2 cellular contexts compared by ENCODE assay signal in the genomic region with DNA sequence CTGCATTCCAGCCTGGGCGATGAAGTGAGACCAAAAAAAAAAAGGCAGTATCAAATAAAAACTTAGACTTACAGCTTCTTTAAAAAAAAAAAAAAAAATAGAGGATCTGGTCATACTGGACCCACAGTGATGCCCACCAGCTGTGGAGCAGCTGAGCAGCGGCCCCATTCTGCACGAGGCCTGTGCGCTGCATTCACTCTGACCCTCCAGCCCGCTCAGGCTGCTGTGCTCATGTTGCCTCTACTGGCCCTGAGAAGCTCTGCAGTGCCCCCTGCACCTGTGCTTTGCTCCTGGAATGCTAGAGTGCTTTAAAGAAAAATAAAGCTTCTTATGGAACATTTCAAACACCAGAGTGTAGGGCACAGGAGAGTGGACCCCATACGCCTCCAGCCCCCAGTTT.
TF ChIP-seq lines count a peak whose summit lies in the region.

No MANE protein-coding gene starts in this region.

TF ChIP-seq in H1, 55 proteins besides CTCF, POLR2A, EP300 and RAD21:
- no peak for TF ChIP-seq CHD1 (IDR thresholded peaks at IDR 0.05; ENCODE audit: low read depth, low read length)
- TF ChIP-seq SP4 (IDR thresholded peaks at IDR 0.05; ENCODE audit: low read length) = no peak
- no peak for TF ChIP-seq FOSL1 (IDR thresholded peaks at IDR 0.05; ENCODE audit: insufficient read depth, low read depth, low read length)
- TF ChIP-seq, protein P1, sequence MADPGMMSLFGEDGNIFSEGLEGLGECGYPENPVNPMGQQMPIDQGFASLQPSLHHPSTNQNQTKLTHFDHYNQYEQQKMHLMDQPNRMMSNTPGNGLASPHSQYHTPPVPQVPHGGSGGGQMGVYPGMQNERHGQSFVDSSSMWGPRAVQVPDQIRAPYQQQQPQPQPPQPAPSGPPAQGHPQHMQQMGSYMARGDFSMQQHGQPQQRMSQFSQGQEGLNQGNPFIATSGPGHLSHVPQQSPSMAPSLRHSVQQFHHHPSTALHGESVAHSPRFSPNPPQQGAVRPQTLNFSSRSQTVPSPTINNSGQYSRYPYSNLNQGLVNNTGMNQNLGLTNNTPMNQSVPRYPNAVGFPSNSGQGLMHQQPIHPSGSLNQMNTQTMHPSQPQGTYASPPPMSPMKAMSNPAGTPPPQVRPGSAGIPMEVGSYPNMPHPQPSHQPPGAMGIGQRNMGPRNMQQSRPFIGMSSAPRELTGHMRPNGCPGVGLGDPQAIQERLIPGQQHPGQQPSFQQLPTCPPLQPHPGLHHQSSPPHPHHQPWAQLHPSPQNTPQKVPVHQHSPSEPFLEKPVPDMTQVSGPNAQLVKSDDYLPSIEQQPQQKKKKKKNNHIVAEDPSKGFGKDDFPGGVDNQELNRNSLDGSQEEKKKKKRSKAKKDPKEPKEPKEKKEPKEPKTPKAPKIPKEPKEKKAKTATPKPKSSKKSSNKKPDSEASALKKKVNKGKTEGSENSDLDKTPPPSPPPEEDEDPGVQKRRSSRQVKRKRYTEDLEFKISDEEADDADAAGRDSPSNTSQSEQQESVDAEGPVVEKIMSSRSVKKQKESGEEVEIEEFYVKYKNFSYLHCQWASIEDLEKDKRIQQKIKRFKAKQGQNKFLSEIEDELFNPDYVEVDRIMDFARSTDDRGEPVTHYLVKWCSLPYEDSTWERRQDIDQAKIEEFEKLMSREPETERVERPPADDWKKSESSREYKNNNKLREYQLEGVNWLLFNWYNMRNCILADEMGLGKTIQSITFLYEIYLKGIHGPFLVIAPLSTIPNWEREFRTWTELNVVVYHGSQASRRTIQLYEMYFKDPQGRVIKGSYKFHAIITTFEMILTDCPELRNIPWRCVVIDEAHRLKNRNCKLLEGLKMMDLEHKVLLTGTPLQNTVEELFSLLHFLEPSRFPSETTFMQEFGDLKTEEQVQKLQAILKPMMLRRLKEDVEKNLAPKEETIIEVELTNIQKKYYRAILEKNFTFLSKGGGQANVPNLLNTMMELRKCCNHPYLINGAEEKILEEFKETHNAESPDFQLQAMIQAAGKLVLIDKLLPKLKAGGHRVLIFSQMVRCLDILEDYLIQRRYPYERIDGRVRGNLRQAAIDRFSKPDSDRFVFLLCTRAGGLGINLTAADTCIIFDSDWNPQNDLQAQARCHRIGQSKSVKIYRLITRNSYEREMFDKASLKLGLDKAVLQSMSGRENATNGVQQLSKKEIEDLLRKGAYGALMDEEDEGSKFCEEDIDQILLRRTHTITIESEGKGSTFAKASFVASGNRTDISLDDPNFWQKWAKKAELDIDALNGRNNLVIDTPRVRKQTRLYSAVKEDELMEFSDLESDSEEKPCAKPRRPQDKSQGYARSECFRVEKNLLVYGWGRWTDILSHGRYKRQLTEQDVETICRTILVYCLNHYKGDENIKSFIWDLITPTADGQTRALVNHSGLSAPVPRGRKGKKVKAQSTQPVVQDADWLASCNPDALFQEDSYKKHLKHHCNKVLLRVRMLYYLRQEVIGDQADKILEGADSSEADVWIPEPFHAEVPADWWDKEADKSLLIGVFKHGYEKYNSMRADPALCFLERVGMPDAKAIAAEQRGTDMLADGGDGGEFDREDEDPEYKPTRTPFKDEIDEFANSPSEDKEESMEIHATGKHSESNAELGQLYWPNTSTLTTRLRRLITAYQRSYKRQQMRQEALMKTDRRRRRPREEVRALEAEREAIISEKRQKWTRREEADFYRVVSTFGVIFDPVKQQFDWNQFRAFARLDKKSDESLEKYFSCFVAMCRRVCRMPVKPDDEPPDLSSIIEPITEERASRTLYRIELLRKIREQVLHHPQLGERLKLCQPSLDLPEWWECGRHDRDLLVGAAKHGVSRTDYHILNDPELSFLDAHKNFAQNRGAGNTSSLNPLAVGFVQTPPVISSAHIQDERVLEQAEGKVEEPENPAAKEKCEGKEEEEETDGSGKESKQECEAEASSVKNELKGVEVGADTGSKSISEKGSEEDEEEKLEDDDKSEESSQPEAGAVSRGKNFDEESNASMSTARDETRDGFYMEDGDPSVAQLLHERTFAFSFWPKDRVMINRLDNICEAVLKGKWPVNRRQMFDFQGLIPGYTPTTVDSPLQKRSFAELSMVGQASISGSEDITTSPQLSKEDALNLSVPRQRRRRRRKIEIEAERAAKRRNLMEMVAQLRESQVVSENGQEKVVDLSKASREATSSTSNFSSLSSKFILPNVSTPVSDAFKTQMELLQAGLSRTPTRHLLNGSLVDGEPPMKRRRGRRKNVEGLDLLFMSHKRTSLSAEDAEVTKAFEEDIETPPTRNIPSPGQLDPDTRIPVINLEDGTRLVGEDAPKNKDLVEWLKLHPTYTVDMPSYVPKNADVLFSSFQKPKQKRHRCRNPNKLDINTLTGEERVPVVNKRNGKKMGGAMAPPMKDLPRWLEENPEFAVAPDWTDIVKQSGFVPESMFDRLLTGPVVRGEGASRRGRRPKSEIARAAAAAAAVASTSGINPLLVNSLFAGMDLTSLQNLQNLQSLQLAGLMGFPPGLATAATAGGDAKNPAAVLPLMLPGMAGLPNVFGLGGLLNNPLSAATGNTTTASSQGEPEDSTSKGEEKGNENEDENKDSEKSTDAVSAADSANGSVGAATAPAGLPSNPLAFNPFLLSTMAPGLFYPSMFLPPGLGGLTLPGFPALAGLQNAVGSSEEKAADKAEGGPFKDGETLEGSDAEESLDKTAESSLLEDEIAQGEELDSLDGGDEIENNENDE (IDR thresholded peaks at IDR 0.05; ENCODE audit: insufficient replicate concordance, low read length) = no peak
- TF ChIP-seq TAF1 (IDR thresholded peaks at IDR 0.05; ENCODE audit: low read depth, low read length) = no peak
- no peak for TF ChIP-seq SAP30 (IDR thresholded peaks at IDR 0.05; ENCODE audit: insufficient read depth, insufficient replicate concordance, low read length)
- no peak for TF ChIP-seq RBBP5 (IDR thresholded peaks at IDR 0.05; ENCODE audit: borderline replicate concordance, low read depth, low read length)
- no peak for TF ChIP-seq RFX5 (IDR thresholded peaks at IDR 0.05; ENCODE audit: borderline replicate concordance, low read depth, low read length)

TF ChIP-seq in GM12891, 5 proteins besides CTCF, POLR2A, EP300 and RAD21:
- TF ChIP-seq PAX5 (IDR thresholded peaks at IDR 0.05; ENCODE audit: insufficient read depth, low read length, severe bottlenecking) (no peak), SPI1 (IDR thresholded peaks at IDR 0.05; ENCODE audit: low read depth, low read length) (no peak), TAF1 (IDR thresholded peaks at IDR 0.05; ENCODE audit: low read depth, low read length) (no peak), POLR2AphosphoS5 (IDR thresholded peaks at IDR 0.05; ENCODE audit: low read depth, low read length) (no peak), POU2F2 (IDR thresholded peaks at IDR 0.05; ENCODE audit: low read depth, low read length) (no peak)
